Comparison of ENCODE assay signal across 1 cellular context in the genomic region with DNA sequence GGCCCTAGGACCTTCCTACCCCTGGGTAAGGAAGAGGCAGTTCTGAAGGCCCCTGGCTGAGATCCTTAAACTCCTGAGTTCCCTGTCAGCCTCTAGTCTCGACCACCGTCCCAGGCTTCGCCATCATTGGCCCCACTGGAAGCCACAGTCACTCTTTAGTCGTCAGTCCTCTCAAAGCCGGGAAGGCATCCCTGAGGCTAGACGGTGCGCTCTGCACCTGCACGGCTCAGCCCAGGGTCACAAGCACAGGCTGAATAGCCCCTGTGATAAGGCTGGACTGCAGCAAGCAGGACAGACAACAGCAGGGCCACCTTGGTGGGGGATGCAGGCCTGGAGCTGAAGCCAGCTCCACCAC.
TF ChIP-seq lines count a peak whose summit lies in the region.

No MANE protein-coding gene starts in this region.

TF ChIP-seq in GM23338, 12 proteins besides CTCF, POLR2A, EP300 and RAD21:
- TF ChIP-seq, protein P1, sequence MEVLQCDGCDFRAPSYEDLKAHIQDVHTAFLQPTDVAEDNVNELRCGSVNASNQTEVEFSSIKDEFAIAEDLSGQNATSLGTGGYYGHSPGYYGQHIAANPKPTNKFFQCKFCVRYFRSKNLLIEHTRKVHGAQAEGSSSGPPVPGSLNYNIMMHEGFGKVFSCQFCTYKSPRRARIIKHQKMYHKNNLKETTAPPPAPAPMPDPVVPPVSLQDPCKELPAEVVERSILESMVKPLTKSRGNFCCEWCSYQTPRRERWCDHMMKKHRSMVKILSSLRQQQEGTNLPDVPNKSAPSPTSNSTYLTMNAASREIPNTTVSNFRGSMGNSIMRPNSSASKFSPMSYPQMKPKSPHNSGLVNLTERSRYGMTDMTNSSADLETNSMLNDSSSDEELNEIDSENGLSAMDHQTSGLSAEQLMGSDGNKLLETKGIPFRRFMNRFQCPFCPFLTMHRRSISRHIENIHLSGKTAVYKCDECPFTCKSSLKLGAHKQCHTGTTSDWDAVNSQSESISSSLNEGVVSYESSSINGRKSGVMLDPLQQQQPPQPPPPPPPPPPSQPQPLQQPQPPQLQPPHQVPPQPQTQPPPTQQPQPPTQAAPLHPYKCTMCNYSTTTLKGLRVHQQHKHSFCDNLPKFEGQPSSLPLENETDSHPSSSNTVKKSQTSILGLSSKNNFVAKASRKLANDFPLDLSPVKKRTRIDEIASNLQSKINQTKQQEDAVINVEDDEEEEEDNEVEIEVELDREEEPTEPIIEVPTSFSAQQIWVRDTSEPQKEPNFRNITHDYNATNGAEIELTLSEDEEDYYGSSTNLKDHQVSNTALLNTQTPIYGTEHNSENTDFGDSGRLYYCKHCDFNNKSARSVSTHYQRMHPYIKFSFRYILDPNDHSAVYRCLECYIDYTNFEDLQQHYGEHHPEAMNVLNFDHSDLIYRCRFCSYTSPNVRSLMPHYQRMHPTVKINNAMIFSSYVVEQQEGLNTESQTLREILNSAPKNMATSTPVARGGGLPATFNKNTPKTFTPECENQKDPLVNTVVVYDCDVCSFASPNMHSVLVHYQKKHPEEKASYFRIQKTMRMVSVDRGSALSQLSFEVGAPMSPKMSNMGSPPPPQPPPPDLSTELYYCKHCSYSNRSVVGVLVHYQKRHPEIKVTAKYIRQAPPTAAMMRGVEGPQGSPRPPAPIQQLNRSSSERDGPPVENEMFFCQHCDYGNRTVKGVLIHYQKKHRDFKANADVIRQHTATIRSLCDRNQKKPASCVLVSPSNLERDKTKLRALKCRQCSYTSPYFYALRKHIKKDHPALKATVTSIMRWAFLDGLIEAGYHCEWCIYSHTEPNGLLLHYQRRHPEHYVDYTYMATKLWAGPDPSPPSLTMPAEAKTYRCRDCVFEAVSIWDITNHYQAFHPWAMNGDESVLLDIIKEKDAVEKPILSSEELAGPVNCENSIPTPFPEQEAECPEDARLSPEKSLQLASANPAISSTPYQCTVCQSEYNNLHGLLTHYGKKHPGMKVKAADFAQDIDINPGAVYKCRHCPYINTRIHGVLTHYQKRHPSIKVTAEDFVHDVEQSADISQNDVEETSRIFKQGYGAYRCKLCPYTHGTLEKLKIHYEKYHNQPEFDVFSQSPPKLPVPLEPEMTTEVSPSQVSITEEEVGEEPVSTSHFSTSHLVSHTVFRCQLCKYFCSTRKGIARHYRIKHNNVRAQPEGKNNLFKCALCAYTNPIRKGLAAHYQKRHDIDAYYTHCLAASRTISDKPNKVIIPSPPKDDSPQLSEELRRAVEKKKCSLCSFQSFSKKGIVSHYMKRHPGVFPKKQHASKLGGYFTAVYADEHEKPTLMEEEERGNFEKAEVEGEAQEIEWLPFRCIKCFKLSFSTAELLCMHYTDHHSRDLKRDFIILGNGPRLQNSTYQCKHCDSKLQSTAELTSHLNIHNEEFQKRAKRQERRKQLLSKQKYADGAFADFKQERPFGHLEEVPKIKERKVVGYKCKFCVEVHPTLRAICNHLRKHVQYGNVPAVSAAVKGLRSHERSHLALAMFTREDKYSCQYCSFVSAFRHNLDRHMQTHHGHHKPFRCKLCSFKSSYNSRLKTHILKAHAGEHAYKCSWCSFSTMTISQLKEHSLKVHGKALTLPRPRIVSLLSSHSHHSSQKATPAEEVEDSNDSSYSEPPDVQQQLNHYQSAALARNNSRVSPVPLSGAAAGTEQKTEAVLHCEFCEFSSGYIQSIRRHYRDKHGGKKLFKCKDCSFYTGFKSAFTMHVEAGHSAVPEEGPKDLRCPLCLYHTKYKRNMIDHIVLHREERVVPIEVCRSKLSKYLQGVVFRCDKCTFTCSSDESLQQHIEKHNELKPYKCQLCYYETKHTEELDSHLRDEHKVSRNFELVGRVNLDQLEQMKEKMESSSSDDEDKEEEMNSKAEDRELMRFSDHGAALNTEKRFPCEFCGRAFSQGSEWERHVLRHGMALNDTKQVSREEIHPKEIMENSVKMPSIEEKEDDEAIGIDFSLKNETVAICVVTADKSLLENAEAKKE (CRISPR knock-in tag; IDR thresholded peaks at IDR 0.05) = no peak
- TF ChIP-seq POLR2AphosphoS5 (IDR thresholded peaks at IDR 0.05; ENCODE audit: low read depth) (no peak), CREB1 (CRISPR knock-in tag; IDR thresholded peaks at IDR 0.05; ENCODE audit: low read depth) (no peak), JUNB (IDR thresholded peaks at IDR 0.05; ENCODE audit: unreplicated experiment) (no peak), EZH2 (IDR thresholded peaks at IDR 0.05; ENCODE audit: low read depth, unreplicated experiment) (no peak), ZNF114 (CRISPR knock-in tag; IDR thresholded peaks at IDR 0.05) (no peak), ZNF331 (CRISPR knock-in tag; IDR thresholded peaks at IDR 0.05; ENCODE audit: low read depth) (no peak), NANOG (IDR thresholded peaks at IDR 0.05; ENCODE audit: borderline replicate concordance) (no peak), STAT1 (IDR thresholded peaks at IDR 0.05; ENCODE audit: unreplicated experiment) (no peak), EZH2phosphoT487 (IDR thresholded peaks at IDR 0.05; ENCODE audit: unreplicated experiment) (no peak)
- TF ChIP-seq, protein P2, sequence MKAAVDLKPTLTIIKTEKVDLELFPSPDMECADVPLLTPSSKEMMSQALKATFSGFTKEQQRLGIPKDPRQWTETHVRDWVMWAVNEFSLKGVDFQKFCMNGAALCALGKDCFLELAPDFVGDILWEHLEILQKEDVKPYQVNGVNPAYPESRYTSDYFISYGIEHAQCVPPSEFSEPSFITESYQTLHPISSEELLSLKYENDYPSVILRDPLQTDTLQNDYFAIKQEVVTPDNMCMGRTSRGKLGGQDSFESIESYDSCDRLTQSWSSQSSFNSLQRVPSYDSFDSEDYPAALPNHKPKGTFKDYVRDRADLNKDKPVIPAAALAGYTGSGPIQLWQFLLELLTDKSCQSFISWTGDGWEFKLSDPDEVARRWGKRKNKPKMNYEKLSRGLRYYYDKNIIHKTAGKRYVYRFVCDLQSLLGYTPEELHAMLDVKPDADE (IDR thresholded peaks at IDR 0.05) = no peak
- TF ChIP-seq, protein P3, sequence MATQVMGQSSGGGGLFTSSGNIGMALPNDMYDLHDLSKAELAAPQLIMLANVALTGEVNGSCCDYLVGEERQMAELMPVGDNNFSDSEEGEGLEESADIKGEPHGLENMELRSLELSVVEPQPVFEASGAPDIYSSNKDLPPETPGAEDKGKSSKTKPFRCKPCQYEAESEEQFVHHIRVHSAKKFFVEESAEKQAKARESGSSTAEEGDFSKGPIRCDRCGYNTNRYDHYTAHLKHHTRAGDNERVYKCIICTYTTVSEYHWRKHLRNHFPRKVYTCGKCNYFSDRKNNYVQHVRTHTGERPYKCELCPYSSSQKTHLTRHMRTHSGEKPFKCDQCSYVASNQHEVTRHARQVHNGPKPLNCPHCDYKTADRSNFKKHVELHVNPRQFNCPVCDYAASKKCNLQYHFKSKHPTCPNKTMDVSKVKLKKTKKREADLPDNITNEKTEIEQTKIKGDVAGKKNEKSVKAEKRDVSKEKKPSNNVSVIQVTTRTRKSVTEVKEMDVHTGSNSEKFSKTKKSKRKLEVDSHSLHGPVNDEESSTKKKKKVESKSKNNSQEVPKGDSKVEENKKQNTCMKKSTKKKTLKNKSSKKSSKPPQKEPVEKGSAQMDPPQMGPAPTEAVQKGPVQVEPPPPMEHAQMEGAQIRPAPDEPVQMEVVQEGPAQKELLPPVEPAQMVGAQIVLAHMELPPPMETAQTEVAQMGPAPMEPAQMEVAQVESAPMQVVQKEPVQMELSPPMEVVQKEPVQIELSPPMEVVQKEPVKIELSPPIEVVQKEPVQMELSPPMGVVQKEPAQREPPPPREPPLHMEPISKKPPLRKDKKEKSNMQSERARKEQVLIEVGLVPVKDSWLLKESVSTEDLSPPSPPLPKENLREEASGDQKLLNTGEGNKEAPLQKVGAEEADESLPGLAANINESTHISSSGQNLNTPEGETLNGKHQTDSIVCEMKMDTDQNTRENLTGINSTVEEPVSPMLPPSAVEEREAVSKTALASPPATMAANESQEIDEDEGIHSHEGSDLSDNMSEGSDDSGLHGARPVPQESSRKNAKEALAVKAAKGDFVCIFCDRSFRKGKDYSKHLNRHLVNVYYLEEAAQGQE (IDR thresholded peaks at IDR 0.05; ENCODE audit: unreplicated experiment) = no peak
